In genomic region chrX:118315529-118315928, GRCh38 we compare ENCODE assay signal across 16 cellular contexts. TPM values are rescaled to one million over a fixed set of nuclear protein-coding genes. Genes with fewer than 3 reads are reported as not detected.
A peak's percentile ranks its signal among the peaks of the same experiment; 100 is the strongest.
DNase-seq lines count a peak whose midpoint lies in the region; ATAC-seq, FAIRE-seq and TF ChIP-seq lines count a peak whose summit lies in the region.
"Had no signal": no experiment of that assay in that cellular context is flagged by ENCODE, and none has a peak within 500 bp of the region (broad histone marks: within the 10 kb centered on the region; RNA-seq: fewer than 3 reads in every experiment).

No MANE protein-coding gene starts in this region.

- ATAC-seq in A549 (no peak), foreskin keratinocyte (peak; percentile 98)
- ATAC-seq in stimulated activated effector memory CD8-positive, alpha-beta T cell treated with anti-CD3 and anti-CD28 coated beads, Interleukin-12 subunit alpha, Interleukin-12 subunit beta, amount 100 ng/mL, for 72 hours: no peak
- ATAC-seq: CD8-positive, alpha-beta T cell had no signal

- H3K4me3 Mint-ChIP-seq in stimulated activated effector memory CD8-positive, alpha-beta T cell treated with anti-CD3 and anti-CD28 coated beads, Interleukin-12 subunit alpha, Interleukin-12 subunit beta, amount 100 ng/mL, for 72 hours: no peak overlapping the region
- H3K4me3 Mint-ChIP-seq in activated CD4-positive, alpha-beta memory T cell treated with anti-CD3 and anti-CD28 coated beads for 36 hours: no peak overlapping the region
- H3K4me3 Mint-ChIP-seq: B cell; CD8-positive, alpha-beta T cell had no signal

- H3K4me1 ChIP-seq in A549: no peaks in the 10 kb centered on the region
- H3K4me1 ChIP-seq in foreskin keratinocyte: peaks cover 6% of the 10 kb centered on the region
- H3K4me1 ChIP-seq: BLaER1 treated with 17β-estradiol and CSF1 and Interleukin-3, amounts not matched to agents 10 nM and 100 nM; HAP-1 had no signal

- H3K4me1 Mint-ChIP-seq in stimulated activated effector memory CD8-positive, alpha-beta T cell treated with anti-CD3 and anti-CD28 coated beads, Interleukin-12 subunit alpha, Interleukin-12 subunit beta, amount 100 ng/mL, for 72 hours: no peaks in the 10 kb centered on the region
- no peaks in the 10 kb centered on the region for H3K4me1 Mint-ChIP-seq in activated CD4-positive, alpha-beta memory T cell treated with anti-CD3 and anti-CD28 coated beads for 36 hours (ENCODE audit: low read depth)
- H3K4me1 Mint-ChIP-seq: B cell had no signal

- H3K9me3 Mint-ChIP-seq in stimulated activated effector memory CD8-positive, alpha-beta T cell treated with anti-CD3 and anti-CD28 coated beads, Interleukin-12 subunit alpha, Interleukin-12 subunit beta, amount 100 ng/mL, for 72 hours: no peaks in the 10 kb centered on the region
- H3K9me3 Mint-ChIP-seq in activated CD4-positive, alpha-beta memory T cell treated with anti-CD3 and anti-CD28 coated beads for 36 hours: no peaks in the 10 kb centered on the region
- H3K9me3 Mint-ChIP-seq: CD8-positive, alpha-beta T cell had no signal

- TF ChIP-seq RAD21 in A549 (conservative IDR thresholded peaks at IDR 0.05 in 1 of 2, IDR thresholded peaks at IDR 0.05 in 1 of 2): no peak

- no peak for TF ChIP-seq POLR2A in A549 (IDR thresholded peaks at IDR 0.05; ENCODE audit: low read length)

- CTCF ChIA-PET in A549 (lab: Yijun Ruan, JAX) (interaction anchor here (0.6 to 1.5 kb wide), 2 partner anchors 9 to 15 kb away, joined by 3 to 4 read pairs; no protein-coding TSS in a partner anchor), RWPE1 (lab: Yijun Ruan, JAX) (no interaction called here)
- CTCF ChIA-PET in activated CD4-positive, alpha-beta memory T cell treated with anti-CD3 and anti-CD28 coated beads for 36 hours (lab: Charles Lee): interaction anchor here (0.6 kb wide), 1 partner anchor 749 kb away, joined by 3 read pairs; no protein-coding TSS in a partner anchor

- WGBS in A549 (ENCODE audit: missing lambda C conversion rate): 85% methylated on average over 2 of the region's 2 CpGs

- no peaks in the 10 kb centered on the region for H3K36me3 Mint-ChIP-seq in stimulated activated effector memory CD8-positive, alpha-beta T cell treated with anti-CD3 and anti-CD28 coated beads, Interleukin-12 subunit alpha, Interleukin-12 subunit beta, amount 100 ng/mL, for 72 hours
- no peaks in the 10 kb centered on the region for H3K36me3 Mint-ChIP-seq in activated CD4-positive, alpha-beta memory T cell treated with anti-CD3 and anti-CD28 coated beads for 36 hours
- H3K36me3 Mint-ChIP-seq: CD8-positive, alpha-beta T cell had no signal

- H3K36me3 ChIP-seq in bronchial epithelial cell (ENCODE audit: control insufficient read depth, insufficient read depth, low read length): no peaks in the 10 kb centered on the region
- H3K36me3 ChIP-seq: BLaER1 treated with 17β-estradiol and CSF1 and Interleukin-3, amounts not matched to agents 10 nM and 100 nM; HAP-1 had no signal

- intact Hi-C loops in activated CD4-positive, alpha-beta memory T cell treated with anti-CD3 and anti-CD28 coated beads for 36 hours (cut with micrococcal nuclease): no loop called here

- TF ChIP-seq CTCF in A549 (IDR thresholded peaks at IDR 0.05): no peak
- no peak for TF ChIP-seq CTCF in RWPE1 (conservative IDR thresholded peaks at IDR 0.05; ENCODE audit: low read depth)
- TF ChIP-seq CTCF in bronchial epithelial cell (IDR thresholded peaks at IDR 0.05; ENCODE audit: insufficient read depth, low read length, severe bottlenecking): no peak
- no peak for TF ChIP-seq CTCF in foreskin keratinocyte (conservative IDR thresholded peaks at IDR 0.05)

- no peak overlapping the region for H3K27ac ChIP-seq in A549
- H3K27ac ChIP-seq in RWPE1: no peak overlapping the region
- H3K27ac ChIP-seq in foreskin keratinocyte: peak overlapping the region; percentile 47
- H3K27ac ChIP-seq: BLaER1 treated with 17β-estradiol and CSF1 and Interleukin-3, amounts not matched to agents 10 nM and 100 nM had no signal

- H3K4me3 ChIP-seq in A549 (no peak overlapping the region), bronchial epithelial cell (ENCODE audit: low read depth, low read length) (no peak overlapping the region)
- H3K4me3 ChIP-seq: BLaER1 treated with 17β-estradiol and CSF1 and Interleukin-3, amounts not matched to agents 10 nM and 100 nM; HAP-1 had no signal

- POLR2A ChIA-PET in A549 (lab: Yijun Ruan, JAX) (no interaction called here), RWPE1 (lab: Yijun Ruan, JAX; ENCODE audit: low non-redundant PET) (no interaction called here)
- POLR2A ChIA-PET in activated CD4-positive, alpha-beta memory T cell treated with anti-CD3 and anti-CD28 coated beads for 36 hours (lab: Charles Lee): no interaction called here

- DNase-seq in A549 (ENCODE audit: low read depth in 1 of 2, low spot score in 1 of 2): no peak
- peak; percentile 45 for DNase-seq in RWPE1 (ENCODE audit: low spot score)
- DNase-seq in bronchial epithelial cell (ENCODE audit: low read depth): peak; percentile 94
- DNase-seq in foreskin keratinocyte: peak; percentile 83 to 91
- DNase-seq in stimulated activated effector memory CD8-positive, alpha-beta T cell treated with anti-CD3 and anti-CD28 coated beads, Interleukin-12 subunit alpha, Interleukin-12 subunit beta, amount 100 ng/mL, for 72 hours (ENCODE audit: low spot score in 2 of 2): no peak
- DNase-seq in globus pallidus (ENCODE audit: low spot score): no peak
- no peak for DNase-seq in activated CD4-positive, alpha-beta memory T cell treated with anti-CD3 and anti-CD28 coated beads for 36 hours
- DNase-seq: 8988T; Calu3; CD8-positive, alpha-beta T cell; DMS79 treated with DMSO at 0.1 percent for 48 hours; GF-D8 had no signal

- no peak for TF ChIP-seq EP300 in A549 (IDR thresholded peaks at IDR 0.05)

- H3K9me3 ChIP-seq in A549: no peaks in the 10 kb centered on the region
- H3K9me3 ChIP-seq: BLaER1 treated with 17β-estradiol and CSF1 and Interleukin-3, amounts not matched to agents 10 nM and 100 nM; HAP-1 had no signal

- peak; percentile 96 for FAIRE-seq in A549 (lab: Jason Lieb, UNC)
- FAIRE-seq in bronchial epithelial cell (lab: Jason Lieb, UNC): no peak
- FAIRE-seq: H1 had no signal

- H3K4me2 ChIP-seq in A549: no peak overlapping the region
- H3K4me2 ChIP-seq: BLaER1 treated with 17β-estradiol and CSF1 and Interleukin-3, amounts not matched to agents 10 nM and 100 nM had no signal

- no peaks in the 10 kb centered on the region for H3K27me3 ChIP-seq in bronchial epithelial cell (ENCODE audit: control insufficient read depth, insufficient read depth, low read length)
- H3K27me3 ChIP-seq in foreskin keratinocyte: no peaks in the 10 kb centered on the region
- H3K27me3 ChIP-seq: BLaER1 treated with 17β-estradiol and CSF1 and Interleukin-3, amounts not matched to agents 10 nM and 100 nM had no signal

- H3K27ac Mint-ChIP-seq in stimulated activated effector memory CD8-positive, alpha-beta T cell treated with anti-CD3 and anti-CD28 coated beads, Interleukin-12 subunit alpha, Interleukin-12 subunit beta, amount 100 ng/mL, for 72 hours: no peak overlapping the region
- H3K27ac Mint-ChIP-seq in activated CD4-positive, alpha-beta memory T cell treated with anti-CD3 and anti-CD28 coated beads for 36 hours: no peak overlapping the region
- H3K27ac Mint-ChIP-seq: B cell; CD8-positive, alpha-beta T cell had no signal

- peaks cover 5% of the 10 kb centered on the region for H3K27me3 Mint-ChIP-seq in activated CD4-positive, alpha-beta memory T cell treated with anti-CD3 and anti-CD28 coated beads for 36 hours

TF ChIP-seq in A549, 52 proteins besides CTCF, POLR2A, EP300 and RAD21 (continues in another document):
- TF ChIP-seq HOXB5 (CRISPR knock-in tag; IDR thresholded peaks at IDR 0.05) (no peak), REST (IDR thresholded peaks at IDR 0.05) (no peak), FOSL2 (IDR thresholded peaks at IDR 0.05) (no peak), FOSL2 (CRISPR knock-in tag; IDR thresholded peaks at IDR 0.05) (no peak), HOXA7 (CRISPR knock-in tag; IDR thresholded peaks at IDR 0.05) (no peak), POLR2AphosphoS2 (conservative IDR thresholded peaks at IDR 0.05; ENCODE audit: low read length) (no peak), RNF2 (IDR thresholded peaks at IDR 0.05; ENCODE audit: borderline replicate concordance, low read depth) (no peak)

RNA-seq across cellular contexts. Expression of gene WDR44, which starts 30.4 kb away (rescaled TPM):
- polyA plus RNA-seq in A549 (2011; rRNA removed): 15.7 and 22.1 TPM in 2 replicates
- 3.1 and 3.3 TPM in 2 replicates for polyA plus RNA-seq in A549 (2012; cell fraction: cytosol; rRNA removed)
- 4.9 and 5.4 TPM in 2 replicates for polyA plus RNA-seq in A549 (2012; cell fraction: nucleus; rRNA removed)
- 9.9 to 10.2 TPM (median 10.2 TPM) in 3 replicates for polyA plus RNA-seq in A549 (2017; fragmentation: RNase III; extraction: RNeasy Plus Mini Kit Qiagen cat#74134 plus additional on column Dnase treatment)
- polyA minus RNA-seq in A549 (2011; rRNA and poly(A)+ RNA removed): 7.3 and 9.5 TPM in 2 replicates
- 7.1 and 9.7 TPM in 2 replicates for total RNA-seq in bronchial epithelial cell
- 16.2 and 18.6 TPM in 2 replicates for total RNA-seq in foreskin keratinocyte
- 3.5 and 4.2 TPM in 2 replicates for polyA plus RNA-seq in foreskin keratinocyte
- total RNA-seq in activated CD4-positive, alpha-beta memory T cell treated with anti-CD3 and anti-CD28 coated beads for 36 hours: 1 to 10 TPM; 8.2 to 9.2 TPM

Comparison
In these comparisons a context has a peak if more than half of its experiments do, and no peak if none do; other contexts are left out.
1. DNase-seq: peak in RWPE1 (single experiment), bronchial epithelial cell (single experiment) and foreskin keratinocyte (2 of 2); none in A549 (0 of 2), stimulated activated effector memory CD8-positive, alpha-beta T cell treated with anti-CD3 and anti-CD28 coated beads, Interleukin-12 subunit alpha, Interleukin-12 subunit beta, amount 100 ng/mL, for 72 hours (0 of 2), globus pallidus (single experiment) and activated CD4-positive, alpha-beta memory T cell treated with anti-CD3 and anti-CD28 coated beads for 36 hours (single experiment).